1 cellular context compared by ENCODE assay signal in genomic region chr11:66288866-66289547, GRCh38.
A peak's percentile ranks its signal among the peaks of the same experiment; 100 is the strongest.
TF ChIP-seq lines count a peak whose summit lies in the region.

YIF1A (minus strand) TSS chr11:66289143; CDS start chr11:66288985, 158 bp downstream.

TF ChIP-seq in K562, 482 proteins besides CTCF, POLR2A, EP300 and RAD21 (continued from another document and continues in another):
- TF ChIP-seq TGIF2 (CRISPR knock-in tag; IDR thresholded peaks at IDR 0.05) (no peak), RBM15 (IDR thresholded peaks at IDR 0.05; ENCODE audit: insufficient read depth, low read length) (no peak), ZZZ3 (IDR thresholded peaks at IDR 0.05) (no peak), PML (IDR thresholded peaks at IDR 0.05; ENCODE audit: low read length) (peak; percentile 55), HMG20A (CRISPR knock-in tag; conservative IDR thresholded peaks at IDR 0.05) (no peak), NR0B1 (IDR thresholded peaks at IDR 0.05; ENCODE audit: partially characterized antibody) (no peak), ZNF444 (CRISPR knock-in tag; IDR thresholded peaks at IDR 0.05) (no peak), HBP1 (CRISPR knock-in tag; IDR thresholded peaks at IDR 0.05) (no peak), LCOR (CRISPR knock-in tag; IDR thresholded peaks at IDR 0.05) (no peak), RERE (CRISPR knock-in tag; IDR thresholded peaks at IDR 0.05; ENCODE audit: borderline replicate concordance) (no peak), RFX7 (CRISPR knock-in tag; IDR thresholded peaks at IDR 0.05) (no peak), E2F3 (CRISPR knock-in tag; IDR thresholded peaks at IDR 0.05) (0 out of 2 replicates have a peak, but pooled peaks have one; percentile 44), ID3 (CRISPR knock-in tag; IDR thresholded peaks at IDR 0.05) (no peak), ID3 (tag; IDR thresholded peaks at IDR 0.05) (0 out of 2 replicates have a peak, but pooled peaks have one; percentile 28), RFX5 (IDR thresholded peaks at IDR 0.05; ENCODE audit: low read depth, low read length) (no peak), PRMT5 (CRISPR knock-in tag; IDR thresholded peaks at IDR 0.05) (no peak), MEF2A (IDR thresholded peaks at IDR 0.05; ENCODE audit: control insufficient read depth, low read depth, low read length) (no peak), MTA2 (IDR thresholded peaks at IDR 0.05; ENCODE audit: low read depth) (no peak), NEUROD1 (IDR thresholded peaks at IDR 0.05; ENCODE audit: borderline replicate concordance, low read depth, low read length, partially characterized antibody) (peak; percentile 97), RAD51 (IDR thresholded peaks at IDR 0.05; ENCODE audit: borderline replicate concordance, low read depth) (no peak), ZNF436 (CRISPR knock-in tag; IDR thresholded peaks at IDR 0.05) (no peak), GMEB1 (CRISPR knock-in tag; IDR thresholded peaks at IDR 0.05) (peak; percentile 81), SMARCB1 (IDR thresholded peaks at IDR 0.05; ENCODE audit: insufficient read length, low read depth) (no peak), ZNF76 (CRISPR knock-in tag; IDR thresholded peaks at IDR 0.05; ENCODE audit: borderline replicate concordance) (no peak), FOXJ2 (tag; IDR thresholded peaks at IDR 0.05) (peak; percentile 52; the same call in 1 of the 2 replicates), ZNF668 (CRISPR knock-in tag; IDR thresholded peaks at IDR 0.05) (no peak), HIVEP1 (CRISPR knock-in tag; IDR thresholded peaks at IDR 0.05) (no peak), RREB1 (CRISPR knock-in tag; IDR thresholded peaks at IDR 0.05) (peak; percentile 77; the same call in 1 of the 2 replicates), ESRRA (IDR thresholded peaks at IDR 0.05; ENCODE audit: borderline replicate concordance, low read depth) (no peak; the same call in 1 of the 2 replicates), ZNF318 (IDR thresholded peaks at IDR 0.05; ENCODE audit: borderline replicate concordance in 1 of 2, low read depth in 1 of 2) (0 out of 4 replicates have a peak, but pooled peaks of 1 of the 2 experiments have one; percentile 20), HMG20B (CRISPR knock-in tag; IDR thresholded peaks at IDR 0.05) (no peak)
